ENCODE assay signal across 1 cellular context in the genomic region with DNA sequence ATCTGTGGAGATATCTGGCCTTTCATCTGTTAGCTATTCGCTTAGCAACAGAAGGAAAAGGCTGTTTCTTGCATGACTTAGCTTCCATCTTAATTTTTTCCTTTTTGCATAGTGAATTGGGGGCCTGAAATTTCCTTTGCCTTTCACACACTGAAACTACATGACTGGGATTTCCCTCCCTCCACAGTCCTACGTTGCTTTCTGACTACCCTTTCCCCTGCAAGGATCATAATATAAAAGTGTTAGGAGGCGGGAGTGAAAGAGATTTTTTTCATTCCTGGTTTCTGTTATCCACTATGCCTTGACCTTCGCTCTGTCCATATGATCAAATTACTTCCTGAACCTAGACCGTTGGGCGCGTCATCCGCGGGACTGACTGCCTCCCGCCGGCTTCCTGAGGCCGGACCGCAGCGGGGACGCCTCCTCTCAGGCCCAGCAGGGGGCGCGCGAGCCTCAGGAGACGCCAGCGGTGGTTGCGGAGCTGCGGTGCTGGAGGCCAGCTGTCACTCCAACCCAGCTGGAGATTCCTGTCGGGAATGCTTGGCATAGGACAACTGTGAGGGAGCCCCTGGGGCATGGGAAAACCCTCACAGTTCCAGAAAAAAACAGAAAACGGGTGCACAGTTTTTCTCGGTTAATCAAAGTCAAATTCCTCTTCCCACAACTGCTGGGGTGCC.
TF ChIP-seq lines count a peak whose summit lies in the region.

No MANE protein-coding gene starts in this region.

TF ChIP-seq in K562, 482 proteins besides CTCF, POLR2A, EP300 and RAD21 (continued from another document):
- TF ChIP-seq, protein P1, sequence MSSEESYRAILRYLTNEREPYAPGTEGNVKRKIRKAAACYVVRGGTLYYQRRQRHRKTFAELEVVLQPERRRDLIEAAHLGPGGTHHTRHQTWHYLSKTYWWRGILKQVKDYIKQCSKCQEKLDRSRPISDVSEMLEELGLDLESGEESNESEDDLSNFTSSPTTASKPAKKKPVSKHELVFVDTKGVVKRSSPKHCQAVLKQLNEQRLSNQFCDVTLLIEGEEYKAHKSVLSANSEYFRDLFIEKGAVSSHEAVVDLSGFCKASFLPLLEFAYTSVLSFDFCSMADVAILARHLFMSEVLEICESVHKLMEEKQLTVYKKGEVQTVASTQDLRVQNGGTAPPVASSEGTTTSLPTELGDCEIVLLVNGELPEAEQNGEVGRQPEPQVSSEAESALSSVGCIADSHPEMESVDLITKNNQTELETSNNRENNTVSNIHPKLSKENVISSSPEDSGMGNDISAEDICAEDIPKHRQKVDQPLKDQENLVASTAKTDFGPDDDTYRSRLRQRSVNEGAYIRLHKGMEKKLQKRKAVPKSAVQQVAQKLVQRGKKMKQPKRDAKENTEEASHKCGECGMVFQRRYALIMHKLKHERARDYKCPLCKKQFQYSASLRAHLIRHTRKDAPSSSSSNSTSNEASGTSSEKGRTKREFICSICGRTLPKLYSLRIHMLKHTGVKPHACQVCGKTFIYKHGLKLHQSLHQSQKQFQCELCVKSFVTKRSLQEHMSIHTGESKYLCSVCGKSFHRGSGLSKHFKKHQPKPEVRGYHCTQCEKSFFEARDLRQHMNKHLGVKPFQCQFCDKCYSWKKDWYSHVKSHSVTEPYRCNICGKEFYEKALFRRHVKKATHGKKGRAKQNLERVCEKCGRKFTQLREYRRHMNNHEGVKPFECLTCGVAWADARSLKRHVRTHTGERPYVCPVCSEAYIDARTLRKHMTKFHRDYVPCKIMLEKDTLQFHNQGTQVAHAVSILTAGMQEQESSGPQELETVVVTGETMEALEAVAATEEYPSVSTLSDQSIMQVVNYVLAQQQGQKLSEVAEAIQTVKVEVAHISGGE (CRISPR knock-in tag; IDR thresholded peaks at IDR 0.05) = no peak
- TF ChIP-seq ZNF274 (IDR thresholded peaks at IDR 0.05; ENCODE audit: borderline replicate concordance, low read depth, low read length) (no peak), CXXC5 (CRISPR knock-in tag; IDR thresholded peaks at IDR 0.05) (peak; percentile 57), CEBPB (tag; IDR thresholded peaks at IDR 0.05) (no peak), RCOR1 (IDR thresholded peaks at IDR 0.05; ENCODE audit: borderline replicate concordance in 1 of 2, low read depth in 2 of 2, low read length in 2 of 2) (0 out of 4 replicates have a peak, but pooled peaks of 1 of the 2 experiments have one; percentile 29), KLF13 (tag; IDR thresholded peaks at IDR 0.05; ENCODE audit: borderline replicate concordance, low read depth) (no peak), BRCA1 (IDR thresholded peaks at IDR 0.05) (no peak), BRCA1 (CRISPR knock-in tag; IDR thresholded peaks at IDR 0.05) (no peak), DDX20 (tag; IDR thresholded peaks at IDR 0.05; ENCODE audit: low read depth) (no peak), ZNF707 (CRISPR knock-in tag; conservative IDR thresholded peaks at IDR 0.05) (no peak), LCOR (CRISPR knock-in tag; IDR thresholded peaks at IDR 0.05) (peak; percentile 67; the same call in 1 of the 2 replicates), RNF2 (IDR thresholded peaks at IDR 0.05) (no peak), TAF15 (IDR thresholded peaks at IDR 0.05; ENCODE audit: low read depth, low read length) (no peak), PHB2 (IDR thresholded peaks at IDR 0.05; ENCODE audit: low read depth) (no peak), MEF2A (IDR thresholded peaks at IDR 0.05; ENCODE audit: control insufficient read depth, low read depth, low read length) (no peak), ZFPM2 (CRISPR knock-in tag; IDR thresholded peaks at IDR 0.05) (no peak), CBX1 (IDR thresholded peaks at IDR 0.05; ENCODE audit: low read depth) (no peak), STAG1 (CRISPR knock-in tag; IDR thresholded peaks at IDR 0.05; ENCODE audit: borderline replicate concordance) (peak; percentile 88; the same call in 1 of the 2 replicates), ZNF324 (CRISPR knock-in tag; IDR thresholded peaks at IDR 0.05) (no peak), CSDE1 (IDR thresholded peaks at IDR 0.05) (no peak), ZNF586 (CRISPR knock-in tag; conservative IDR thresholded peaks at IDR 0.05) (no peak), SMC3 (conservative IDR thresholded peaks at IDR 0.05; ENCODE audit: insufficient read depth, low read depth, low read length) (peak; percentile 80), HNRNPL (IDR thresholded peaks at IDR 0.05; ENCODE audit: low read depth, low read length) (no peak), KLF16 (IDR thresholded peaks at IDR 0.05) (0 out of 2 replicates have a peak, but pooled peaks have one; percentile 35)
- TF ChIP-seq, protein P2, sequence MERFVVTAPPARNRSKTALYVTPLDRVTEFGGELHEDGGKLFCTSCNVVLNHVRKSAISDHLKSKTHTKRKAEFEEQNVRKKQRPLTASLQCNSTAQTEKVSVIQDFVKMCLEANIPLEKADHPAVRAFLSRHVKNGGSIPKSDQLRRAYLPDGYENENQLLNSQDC (CRISPR knock-in tag; IDR thresholded peaks at IDR 0.05) = no peak
- TF ChIP-seq, protein P3, sequence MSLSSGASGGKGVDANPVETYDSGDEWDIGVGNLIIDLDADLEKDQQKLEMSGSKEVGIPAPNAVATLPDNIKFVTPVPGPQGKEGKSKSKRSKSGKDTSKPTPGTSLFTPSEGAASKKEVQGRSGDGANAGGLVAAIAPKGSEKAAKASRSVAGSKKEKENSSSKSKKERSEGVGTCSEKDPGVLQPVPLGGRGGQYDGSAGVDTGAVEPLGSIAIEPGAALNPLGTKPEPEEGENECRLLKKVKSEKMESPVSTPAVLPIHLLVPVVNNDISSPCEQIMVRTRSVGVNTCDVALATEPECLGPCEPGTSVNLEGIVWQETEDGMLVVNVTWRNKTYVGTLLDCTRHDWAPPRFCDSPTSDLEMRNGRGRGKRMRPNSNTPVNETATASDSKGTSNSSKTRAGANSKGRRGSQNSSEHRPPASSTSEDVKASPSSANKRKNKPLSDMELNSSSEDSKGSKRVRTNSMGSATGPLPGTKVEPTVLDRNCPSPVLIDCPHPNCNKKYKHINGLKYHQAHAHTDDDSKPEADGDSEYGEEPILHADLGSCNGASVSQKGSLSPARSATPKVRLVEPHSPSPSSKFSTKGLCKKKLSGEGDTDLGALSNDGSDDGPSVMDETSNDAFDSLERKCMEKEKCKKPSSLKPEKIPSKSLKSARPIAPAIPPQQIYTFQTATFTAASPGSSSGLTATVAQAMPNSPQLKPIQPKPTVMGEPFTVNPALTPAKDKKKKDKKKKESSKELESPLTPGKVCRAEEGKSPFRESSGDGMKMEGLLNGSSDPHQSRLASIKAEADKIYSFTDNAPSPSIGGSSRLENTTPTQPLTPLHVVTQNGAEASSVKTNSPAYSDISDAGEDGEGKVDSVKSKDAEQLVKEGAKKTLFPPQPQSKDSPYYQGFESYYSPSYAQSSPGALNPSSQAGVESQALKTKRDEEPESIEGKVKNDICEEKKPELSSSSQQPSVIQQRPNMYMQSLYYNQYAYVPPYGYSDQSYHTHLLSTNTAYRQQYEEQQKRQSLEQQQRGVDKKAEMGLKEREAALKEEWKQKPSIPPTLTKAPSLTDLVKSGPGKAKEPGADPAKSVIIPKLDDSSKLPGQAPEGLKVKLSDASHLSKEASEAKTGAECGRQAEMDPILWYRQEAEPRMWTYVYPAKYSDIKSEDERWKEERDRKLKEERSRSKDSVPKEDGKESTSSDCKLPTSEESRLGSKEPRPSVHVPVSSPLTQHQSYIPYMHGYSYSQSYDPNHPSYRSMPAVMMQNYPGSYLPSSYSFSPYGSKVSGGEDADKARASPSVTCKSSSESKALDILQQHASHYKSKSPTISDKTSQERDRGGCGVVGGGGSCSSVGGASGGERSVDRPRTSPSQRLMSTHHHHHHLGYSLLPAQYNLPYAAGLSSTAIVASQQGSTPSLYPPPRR (CRISPR knock-in tag; IDR thresholded peaks at IDR 0.05; ENCODE audit: borderline replicate concordance) = no peak
